21 cellular contexts compared by ENCODE assay signal in the genomic region with DNA sequence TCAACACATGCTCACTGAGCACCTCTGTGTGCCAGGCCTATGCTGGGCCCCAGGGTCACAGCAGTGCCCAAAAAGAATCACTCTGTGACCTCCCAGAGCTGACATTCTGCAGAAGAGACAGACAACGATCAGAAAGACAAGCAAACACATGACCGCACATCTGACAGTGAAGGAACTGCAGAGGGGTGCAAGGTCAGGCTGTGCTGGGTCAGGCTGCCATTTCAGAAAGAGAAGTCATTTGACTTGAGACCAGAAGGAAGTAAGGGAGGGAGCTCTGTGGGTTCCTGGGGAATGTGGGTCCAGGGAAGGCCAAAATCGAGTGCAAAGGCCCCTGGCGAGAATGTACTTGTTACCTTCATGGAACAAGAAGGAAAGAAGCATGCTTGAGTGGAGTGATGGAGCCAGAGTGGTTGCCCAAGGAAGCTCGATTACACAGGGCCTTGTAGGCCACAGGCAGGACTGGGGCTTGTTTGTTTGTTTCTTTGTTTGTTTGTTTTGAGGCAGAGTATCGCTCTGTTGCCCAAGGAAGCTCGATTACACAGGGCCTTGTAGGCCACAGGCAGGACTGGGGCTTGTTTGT. TPM values are rescaled to one million over a fixed set of nuclear protein-coding genes. Genes with fewer than 3 reads are reported as not detected.
A peak's percentile ranks its signal among the peaks of the same experiment; 100 is the strongest.
DNase-seq lines count a peak whose midpoint lies in the region; ATAC-seq and TF ChIP-seq lines count a peak whose summit lies in the region.
"Had no signal": no experiment of that assay in that cellular context is flagged by ENCODE, and none has a peak within 500 bp of the region (broad histone marks: within the 10 kb centered on the region; RNA-seq: fewer than 3 reads in every experiment).

No MANE protein-coding gene starts in this region.

- H3K9me3 ChIP-seq in OCI-LY7 (ENCODE audit: low read length) (peaks cover 8% of the 10 kb centered on the region; the same call in 1 of the 2 replicates), neuronal stem cell (replicated peaks in 1 of 2; ENCODE audit: control insufficient read depth in 2 of 2, insufficient read depth in 1 of 2, low read depth in 1 of 2, low read length in 2 of 2) (peaks cover 2 to 3% of the 10 kb centered on the region in 2 donors)
- H3K9me3 ChIP-seq: ascending aorta had no signal

- no peak overlapping the region for H3K23ac ChIP-seq in neuronal stem cell (ENCODE audit: low read depth, low read length, poor library complexity)

- no peak overlapping the region for H4K91ac ChIP-seq in neuronal stem cell (ENCODE audit: low read depth, low read length, poor library complexity)

- no peaks in the 10 kb centered on the region for H3K79me2 ChIP-seq in OCI-LY7 (ENCODE audit: insufficient read depth, low read depth, low read length)

- H3K4me1 ChIP-seq in OCI-LY7 (ENCODE audit: insufficient read depth, low read length, poor library complexity, severe bottlenecking), result peaks cover 88% of the 10 kb centered on the region
- H3K4me1 ChIP-seq in neuronal stem cell (ENCODE audit: control insufficient read depth in 2 of 2, insufficient read depth in 1 of 2, low read depth in 1 of 2, low read length in 2 of 2), result no peaks in the 10 kb centered on the region
- H3K4me1 ChIP-seq: ascending aorta had no signal

- H3K27me3 ChIP-seq in neuronal stem cell (ENCODE audit: control insufficient read depth in 3 of 3, insufficient read depth in 3 of 3, low read depth in 1 of 3, low read length in 3 of 3), result no peaks in the 10 kb centered on the region
- H3K27me3 ChIP-seq: ascending aorta had no signal

- H3K36me3 ChIP-seq in OCI-LY7 (ENCODE audit: insufficient read depth, low read length) (no peaks in the 10 kb centered on the region; the same call in 1 of the 2 replicates), neuronal stem cell (replicated peaks in 1 of 2; ENCODE audit: control insufficient read depth in 2 of 2, insufficient read depth in 2 of 2, low read length in 2 of 2) (no peaks in the 10 kb centered on the region)
- H3K36me3 ChIP-seq: ascending aorta had no signal

- no peaks in the 10 kb centered on the region for H3K36me3 Mint-ChIP-seq in glutamatergic neuron (ENCODE audit: unreplicated experiment)
- H3K36me3 Mint-ChIP-seq: activated naive CD4-positive, alpha-beta T cell treated with anti-CD3 and anti-CD28 coated beads, Interleukin-2, amount 10 ng/mL, durations not matched to agents 7 days and 5 days had no signal

- H2BK120ac ChIP-seq in neuronal stem cell (ENCODE audit: low read depth, low read length), result no peak overlapping the region

- no peak overlapping the region for H3K4me3 ChIP-seq in OCI-LY7 (ENCODE audit: low read depth, low read length, poor library complexity, severe bottlenecking)
- H3K4me3 ChIP-seq in neuronal stem cell (ENCODE audit: low read length in 2 of 2), result no peak overlapping the region
- H3K4me3 ChIP-seq: ascending aorta had no signal

- CTCF ChIA-PET in OCI-LY7 (lab: Charles Lee; ENCODE audit: unreplicated experiment), result interaction anchor here (0.6 kb wide), 1 partner anchor 22 kb away, joined by 4 read pairs; no protein-coding TSS in a partner anchor

- peak overlapping the region; percentile 23 for H3K27ac Mint-ChIP-seq in glutamatergic neuron (ENCODE audit: unreplicated experiment)
- H3K27ac Mint-ChIP-seq: activated naive CD4-positive, alpha-beta T cell treated with anti-CD3 and anti-CD28 coated beads, Interleukin-2, amount 10 ng/mL, durations not matched to agents 7 days and 5 days; endodermal cell; stimulated activated naive CD8-positive, alpha-beta T cell treated with anti-CD3 and anti-CD28 coated beads, Interleukin-15, Interleukin-2, amounts not matched to agents 100 ng/mL and 50 ng/mL, for 24 hours had no signal

- no peak for ATAC-seq in stimulated activated naive CD8-positive, alpha-beta T cell treated with anti-CD3 and anti-CD28 coated beads, Interleukin-15, Interleukin-2, amounts not matched to agents 100 U/mL and 50 U/mL, for 24 hours

- POLR2A ChIA-PET in OCI-LY7 (lab: Charles Lee), result interaction anchor here (0.9 to 1.7 kb wide), 4 partner anchors 10 to 61 kb away, joined by 3 to 7 read pairs (median 4); no protein-coding TSS in a partner anchor

- peak; percentile 75 for DNase-seq in CD1c-positive myeloid dendritic cell (ENCODE audit: extremely low spot score)
- no peak for DNase-seq in OCI-LY7 (ENCODE audit: low spot score)
- no peak for DNase-seq in glutamatergic neuron
- DNase-seq in neuronal stem cell (ENCODE audit: low spot score), result no peak
- DNase-seq in activated CD4-positive, alpha-beta T cell treated with anti-CD3 and anti-CD28 coated beads, Interleukin-2, amount 50 U/mL, for 4 hours, result no peak
- no peak for DNase-seq in stimulated activated naive CD8-positive, alpha-beta T cell treated with anti-CD3 and anti-CD28 coated beads, Interleukin-15, Interleukin-2, amounts not matched to agents 100 U/mL and 50 U/mL, for 24 hours
- no peak for DNase-seq in GM03348 (ENCODE audit: low spot score)
- DNase-seq in cardiac septum (ENCODE audit: low spot score), result no peak
- DNase-seq: activated CD4-positive, alpha-beta T cell treated with anti-CD3 and anti-CD28 coated beads, Interleukin-2, amount 50 U/mL, for 1 hour; activated naive CD4-positive, alpha-beta T cell treated with anti-CD3 and anti-CD28 coated beads, Interleukin-2, amount 10 ng/mL, durations not matched to agents 7 days and 5 days; activated T-cell treated with anti-CD3 and anti-CD28 coated beads for 4 hours; endodermal cell; hippocampal formation; mesendoderm; NCI-H1417 treated with DMSO at 0.1 percent for 48 hours; NCI-H2171 had no signal

- no TSS peak for BruUV-seq in OCI-LY7 (replicated peaks; lab: Mats Ljungman, UMichigan)

- no peak overlapping the region for H2BK12ac ChIP-seq in neuronal stem cell (ENCODE audit: low read length)

- H3K9me2 ChIP-seq in OCI-LY7 (ENCODE audit: insufficient read depth, low read length), result no peaks in the 10 kb centered on the region

- no peak overlapping the region for H2BK15ac ChIP-seq in neuronal stem cell (ENCODE audit: low read length)

- intact Hi-C loops in OCI-LY7 (cut with micrococcal nuclease; ENCODE audit: unreplicated experiment) (no loop called here), cardiac septum (cut with DNase I) (no loop called here)

- no peak overlapping the region for H3K18ac ChIP-seq in neuronal stem cell (ENCODE audit: low read length)

- H2AK5ac ChIP-seq in neuronal stem cell (ENCODE audit: low read depth, low read length), result no peak overlapping the region

- H3K27me3 Mint-ChIP-seq in glutamatergic neuron (ENCODE audit: unreplicated experiment), result peaks cover 8% of the 10 kb centered on the region

- no peaks in the 10 kb centered on the region for H4K20me1 ChIP-seq in OCI-LY7 (ENCODE audit: insufficient read depth, low read length)

- no peak overlapping the region; the same call in 1 of the 2 replicates for H3K4me2 ChIP-seq in OCI-LY7 (ENCODE audit: low read length)
- H3K4me2 ChIP-seq in neuronal stem cell (ENCODE audit: insufficient read depth, low read length, poor library complexity, severe bottlenecking), result no peak overlapping the region

- H3K27ac ChIP-seq in OCI-LY7 (ENCODE audit: low read depth, low read length, poor library complexity, severe bottlenecking) (peak overlapping the region; percentile 42), neuronal stem cell (replicated peaks; ENCODE audit: low read length) (no peak overlapping the region)
- H3K27ac ChIP-seq: ascending aorta had no signal

- H3K4me1 Mint-ChIP-seq in glutamatergic neuron (ENCODE audit: low read depth, unreplicated experiment), result no peaks in the 10 kb centered on the region

- no peak overlapping the region for H3K4me3 Mint-ChIP-seq in glutamatergic neuron (ENCODE audit: unreplicated experiment)
- H3K4me3 Mint-ChIP-seq: activated naive CD4-positive, alpha-beta T cell treated with anti-CD3 and anti-CD28 coated beads, Interleukin-2, amount 10 ng/mL, durations not matched to agents 7 days and 5 days; endodermal cell; stimulated activated naive CD8-positive, alpha-beta T cell treated with anti-CD3 and anti-CD28 coated beads, Interleukin-15, Interleukin-2, amounts not matched to agents 100 ng/mL and 50 ng/mL, for 24 hours had no signal

- H2BK5ac ChIP-seq in neuronal stem cell (ENCODE audit: low read length), result no peak overlapping the region

- no peak overlapping the region for H3K14ac ChIP-seq in neuronal stem cell (ENCODE audit: low read length)

- no peak overlapping the region for H4K8ac ChIP-seq in neuronal stem cell (ENCODE audit: low read depth, low read length)

- H2AFZ ChIP-seq in OCI-LY7 (ENCODE audit: low read length), result peak overlapping the region; percentile 64
- H2AFZ ChIP-seq in neuronal stem cell (ENCODE audit: low read length), result peak overlapping the region; percentile 73

- no peak overlapping the region for H3K9ac ChIP-seq in neuronal stem cell (ENCODE audit: low read depth, low read length, poor library complexity)

- H3K9me3 Mint-ChIP-seq in glutamatergic neuron (ENCODE audit: unreplicated experiment), result peaks cover 2% of the 10 kb centered on the region
- H3K9me3 Mint-ChIP-seq: activated naive CD4-positive, alpha-beta T cell treated with anti-CD3 and anti-CD28 coated beads, Interleukin-2, amount 10 ng/mL, durations not matched to agents 7 days and 5 days; stimulated activated naive CD8-positive, alpha-beta T cell treated with anti-CD3 and anti-CD28 coated beads, Interleukin-15, Interleukin-2, amounts not matched to agents 100 ng/mL and 50 ng/mL, for 24 hours had no signal

- no CpG with 5 or more reads among the region's 7 CpGs for WGBS in neuronal stem cell (ENCODE audit: extremely low coverage in 2 of 2, insufficient read length in 2 of 2, insufficient replicate concordance in 1 of 2), 2 donors

- H3K79me1 ChIP-seq in neuronal stem cell (ENCODE audit: low read depth, low read length), result no peaks in the 10 kb centered on the region

- no peak overlapping the region for H3K4ac ChIP-seq in neuronal stem cell (ENCODE audit: low read length)

- no peak for TF ChIP-seq CTCF in OCI-LY7 (conservative IDR thresholded peaks at IDR 0.05; ENCODE audit: low read length)
- TF ChIP-seq CTCF in glutamatergic neuron (IDR thresholded peaks at IDR 0.05; ENCODE audit: partially characterized antibody, unreplicated experiment), result no peak

RNA-seq across cellular contexts. Expression of gene CD22, which starts 11.4 kb away (rescaled TPM):
- 312 and 413 TPM in 2 replicates for total RNA-seq in OCI-LY7 (2014; rRNA removed; shearing (Covaris generic))
- 972 TPM in 2 replicates for total RNA-seq in OCI-LY7 (2022)
- total RNA-seq in glutamatergic neuron (ENCODE audit: unreplicated experiment), result not detected
- polyA plus RNA-seq in neuronal stem cell (2013, experiment 1 of 2), result not detected
- polyA plus RNA-seq in neuronal stem cell (2013, experiment 2 of 2), result 0.04 TPM
- 0.70 TPM for total RNA-seq in cardiac septum
- total RNA-seq: chondrocyte, endodermal cell had no signal
- polyA plus RNA-seq: AG04450 had no signal

RNA-seq across cellular contexts. Expression of gene MAG, which starts 25.6 kb away (rescaled TPM):
- total RNA-seq in OCI-LY7 (2014; rRNA removed; shearing (Covaris generic)), result 4.6 and 6.2 TPM in 2 replicates
- total RNA-seq in OCI-LY7 (2022) (8.4 and 10.1 TPM in 2 replicates), glutamatergic neuron (ENCODE audit: unreplicated experiment) (not detected), cardiac septum (not detected)
- not detected for polyA plus RNA-seq in neuronal stem cell (2013, experiment 1 of 2)
- not detected for polyA plus RNA-seq in neuronal stem cell (2013, experiment 2 of 2)
- total RNA-seq: ascending aorta, chondrocyte, endodermal cell had no signal
- polyA plus RNA-seq: AG04450, keratinocyte had no signal

RNA-seq across cellular contexts. Expression of gene FFAR1, which starts 30.1 kb away (rescaled TPM):
- 8.5 and 11.4 TPM in 2 replicates for total RNA-seq in OCI-LY7 (2014; rRNA removed; shearing (Covaris generic))
- 9.8 and 11.6 TPM in 2 replicates for total RNA-seq in OCI-LY7 (2022)
- total RNA-seq in glutamatergic neuron (ENCODE audit: unreplicated experiment), result not detected
- not detected for polyA plus RNA-seq in neuronal stem cell (2013, experiment 1 of 2)
- not detected for polyA plus RNA-seq in neuronal stem cell (2013, experiment 2 of 2)
- not detected for total RNA-seq in cardiac septum
- total RNA-seq: ascending aorta, chondrocyte, endodermal cell had no signal
- polyA plus RNA-seq: AG04450, keratinocyte had no signal

RNA-seq across cellular contexts. Expression of gene HAMP, which starts 35.2 kb away (rescaled TPM):
- 0.19 TPM in 1 of 2 replicates, not detected in the other for total RNA-seq in OCI-LY7 (2014; rRNA removed; shearing (Covaris generic))
- total RNA-seq in OCI-LY7 (2022), result 0.83 and 0.89 TPM in 2 replicates
- not detected for total RNA-seq in glutamatergic neuron (ENCODE audit: unreplicated experiment)
- not detected for polyA plus RNA-seq in neuronal stem cell (2013, experiment 1 of 2)
- polyA plus RNA-seq in neuronal stem cell (2013, experiment 2 of 2), result 0.01 TPM
- not detected for total RNA-seq in cardiac septum
- total RNA-seq: ascending aorta, chondrocyte had no signal
- polyA plus RNA-seq: AG04450, keratinocyte had no signal

RNA-seq across cellular contexts. Expression of gene FFAR3, which starts 40.7 kb away (rescaled TPM):
- total RNA-seq in OCI-LY7 (2014; rRNA removed; shearing (Covaris generic)), result 0.72 TPM in 1 of 2 replicates, not detected in the other
- total RNA-seq in OCI-LY7 (2022) (0.19 and 0.31 TPM in 2 replicates), glutamatergic neuron (ENCODE audit: unreplicated experiment) (not detected), cardiac septum (not detected)
- not detected for polyA plus RNA-seq in neuronal stem cell (2013, experiment 1 of 2)
- polyA plus RNA-seq in neuronal stem cell (2013, experiment 2 of 2), result not detected
- total RNA-seq: ascending aorta, chondrocyte, endodermal cell had no signal
- polyA plus RNA-seq: AG04450, keratinocyte had no signal

Comparison
In these comparisons a context has a peak if more than half of its experiments do, and no peak if none do; other contexts are left out.
1. RNA of gene CD22, which starts 11.4 kb away (total RNA-seq): 312 to 972 TPM in OCI-LY7; 0.70 TPM in cardiac septum (single experiment) and not detected in glutamatergic neuron (single experiment); every median in the first group is over 100 times any median in the second.